In the genomic region with DNA sequence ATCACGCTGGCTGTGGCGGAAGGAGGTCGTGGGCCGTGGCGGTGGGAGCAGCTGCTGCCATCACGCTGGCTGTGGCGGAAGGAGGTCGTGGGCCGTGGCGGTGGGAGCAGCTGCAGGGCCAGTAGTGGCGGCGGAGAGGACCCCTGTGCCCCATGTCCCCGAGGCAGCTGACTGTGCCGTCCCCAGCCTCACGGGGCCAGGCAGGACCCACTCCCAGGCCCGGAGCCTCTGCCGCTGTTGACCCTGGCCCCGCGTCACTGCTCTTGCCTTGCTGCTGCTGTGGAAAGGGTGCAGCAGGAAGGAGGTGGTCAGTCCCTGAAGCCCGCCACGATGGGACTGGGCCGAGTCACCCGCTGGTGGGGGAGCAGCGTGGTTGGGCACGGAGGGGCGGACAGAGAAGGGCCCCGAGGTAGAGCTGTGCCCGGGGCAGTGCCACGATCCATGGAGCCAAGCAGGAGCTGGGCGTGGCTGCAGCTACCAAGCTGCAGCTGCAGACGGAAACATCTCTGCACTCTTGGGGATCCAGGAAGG, we compare ENCODE assay signal across 1 cellular context.
TF ChIP-seq lines count a peak whose summit lies in the region.

No MANE protein-coding gene starts in this region.

TF ChIP-seq in GM23338, 12 proteins besides CTCF, POLR2A, EP300 and RAD21 (continued from another document):
- TF ChIP-seq, protein P1, sequence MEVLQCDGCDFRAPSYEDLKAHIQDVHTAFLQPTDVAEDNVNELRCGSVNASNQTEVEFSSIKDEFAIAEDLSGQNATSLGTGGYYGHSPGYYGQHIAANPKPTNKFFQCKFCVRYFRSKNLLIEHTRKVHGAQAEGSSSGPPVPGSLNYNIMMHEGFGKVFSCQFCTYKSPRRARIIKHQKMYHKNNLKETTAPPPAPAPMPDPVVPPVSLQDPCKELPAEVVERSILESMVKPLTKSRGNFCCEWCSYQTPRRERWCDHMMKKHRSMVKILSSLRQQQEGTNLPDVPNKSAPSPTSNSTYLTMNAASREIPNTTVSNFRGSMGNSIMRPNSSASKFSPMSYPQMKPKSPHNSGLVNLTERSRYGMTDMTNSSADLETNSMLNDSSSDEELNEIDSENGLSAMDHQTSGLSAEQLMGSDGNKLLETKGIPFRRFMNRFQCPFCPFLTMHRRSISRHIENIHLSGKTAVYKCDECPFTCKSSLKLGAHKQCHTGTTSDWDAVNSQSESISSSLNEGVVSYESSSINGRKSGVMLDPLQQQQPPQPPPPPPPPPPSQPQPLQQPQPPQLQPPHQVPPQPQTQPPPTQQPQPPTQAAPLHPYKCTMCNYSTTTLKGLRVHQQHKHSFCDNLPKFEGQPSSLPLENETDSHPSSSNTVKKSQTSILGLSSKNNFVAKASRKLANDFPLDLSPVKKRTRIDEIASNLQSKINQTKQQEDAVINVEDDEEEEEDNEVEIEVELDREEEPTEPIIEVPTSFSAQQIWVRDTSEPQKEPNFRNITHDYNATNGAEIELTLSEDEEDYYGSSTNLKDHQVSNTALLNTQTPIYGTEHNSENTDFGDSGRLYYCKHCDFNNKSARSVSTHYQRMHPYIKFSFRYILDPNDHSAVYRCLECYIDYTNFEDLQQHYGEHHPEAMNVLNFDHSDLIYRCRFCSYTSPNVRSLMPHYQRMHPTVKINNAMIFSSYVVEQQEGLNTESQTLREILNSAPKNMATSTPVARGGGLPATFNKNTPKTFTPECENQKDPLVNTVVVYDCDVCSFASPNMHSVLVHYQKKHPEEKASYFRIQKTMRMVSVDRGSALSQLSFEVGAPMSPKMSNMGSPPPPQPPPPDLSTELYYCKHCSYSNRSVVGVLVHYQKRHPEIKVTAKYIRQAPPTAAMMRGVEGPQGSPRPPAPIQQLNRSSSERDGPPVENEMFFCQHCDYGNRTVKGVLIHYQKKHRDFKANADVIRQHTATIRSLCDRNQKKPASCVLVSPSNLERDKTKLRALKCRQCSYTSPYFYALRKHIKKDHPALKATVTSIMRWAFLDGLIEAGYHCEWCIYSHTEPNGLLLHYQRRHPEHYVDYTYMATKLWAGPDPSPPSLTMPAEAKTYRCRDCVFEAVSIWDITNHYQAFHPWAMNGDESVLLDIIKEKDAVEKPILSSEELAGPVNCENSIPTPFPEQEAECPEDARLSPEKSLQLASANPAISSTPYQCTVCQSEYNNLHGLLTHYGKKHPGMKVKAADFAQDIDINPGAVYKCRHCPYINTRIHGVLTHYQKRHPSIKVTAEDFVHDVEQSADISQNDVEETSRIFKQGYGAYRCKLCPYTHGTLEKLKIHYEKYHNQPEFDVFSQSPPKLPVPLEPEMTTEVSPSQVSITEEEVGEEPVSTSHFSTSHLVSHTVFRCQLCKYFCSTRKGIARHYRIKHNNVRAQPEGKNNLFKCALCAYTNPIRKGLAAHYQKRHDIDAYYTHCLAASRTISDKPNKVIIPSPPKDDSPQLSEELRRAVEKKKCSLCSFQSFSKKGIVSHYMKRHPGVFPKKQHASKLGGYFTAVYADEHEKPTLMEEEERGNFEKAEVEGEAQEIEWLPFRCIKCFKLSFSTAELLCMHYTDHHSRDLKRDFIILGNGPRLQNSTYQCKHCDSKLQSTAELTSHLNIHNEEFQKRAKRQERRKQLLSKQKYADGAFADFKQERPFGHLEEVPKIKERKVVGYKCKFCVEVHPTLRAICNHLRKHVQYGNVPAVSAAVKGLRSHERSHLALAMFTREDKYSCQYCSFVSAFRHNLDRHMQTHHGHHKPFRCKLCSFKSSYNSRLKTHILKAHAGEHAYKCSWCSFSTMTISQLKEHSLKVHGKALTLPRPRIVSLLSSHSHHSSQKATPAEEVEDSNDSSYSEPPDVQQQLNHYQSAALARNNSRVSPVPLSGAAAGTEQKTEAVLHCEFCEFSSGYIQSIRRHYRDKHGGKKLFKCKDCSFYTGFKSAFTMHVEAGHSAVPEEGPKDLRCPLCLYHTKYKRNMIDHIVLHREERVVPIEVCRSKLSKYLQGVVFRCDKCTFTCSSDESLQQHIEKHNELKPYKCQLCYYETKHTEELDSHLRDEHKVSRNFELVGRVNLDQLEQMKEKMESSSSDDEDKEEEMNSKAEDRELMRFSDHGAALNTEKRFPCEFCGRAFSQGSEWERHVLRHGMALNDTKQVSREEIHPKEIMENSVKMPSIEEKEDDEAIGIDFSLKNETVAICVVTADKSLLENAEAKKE (CRISPR knock-in tag; IDR thresholded peaks at IDR 0.05) = no peak
- TF ChIP-seq, protein P2, sequence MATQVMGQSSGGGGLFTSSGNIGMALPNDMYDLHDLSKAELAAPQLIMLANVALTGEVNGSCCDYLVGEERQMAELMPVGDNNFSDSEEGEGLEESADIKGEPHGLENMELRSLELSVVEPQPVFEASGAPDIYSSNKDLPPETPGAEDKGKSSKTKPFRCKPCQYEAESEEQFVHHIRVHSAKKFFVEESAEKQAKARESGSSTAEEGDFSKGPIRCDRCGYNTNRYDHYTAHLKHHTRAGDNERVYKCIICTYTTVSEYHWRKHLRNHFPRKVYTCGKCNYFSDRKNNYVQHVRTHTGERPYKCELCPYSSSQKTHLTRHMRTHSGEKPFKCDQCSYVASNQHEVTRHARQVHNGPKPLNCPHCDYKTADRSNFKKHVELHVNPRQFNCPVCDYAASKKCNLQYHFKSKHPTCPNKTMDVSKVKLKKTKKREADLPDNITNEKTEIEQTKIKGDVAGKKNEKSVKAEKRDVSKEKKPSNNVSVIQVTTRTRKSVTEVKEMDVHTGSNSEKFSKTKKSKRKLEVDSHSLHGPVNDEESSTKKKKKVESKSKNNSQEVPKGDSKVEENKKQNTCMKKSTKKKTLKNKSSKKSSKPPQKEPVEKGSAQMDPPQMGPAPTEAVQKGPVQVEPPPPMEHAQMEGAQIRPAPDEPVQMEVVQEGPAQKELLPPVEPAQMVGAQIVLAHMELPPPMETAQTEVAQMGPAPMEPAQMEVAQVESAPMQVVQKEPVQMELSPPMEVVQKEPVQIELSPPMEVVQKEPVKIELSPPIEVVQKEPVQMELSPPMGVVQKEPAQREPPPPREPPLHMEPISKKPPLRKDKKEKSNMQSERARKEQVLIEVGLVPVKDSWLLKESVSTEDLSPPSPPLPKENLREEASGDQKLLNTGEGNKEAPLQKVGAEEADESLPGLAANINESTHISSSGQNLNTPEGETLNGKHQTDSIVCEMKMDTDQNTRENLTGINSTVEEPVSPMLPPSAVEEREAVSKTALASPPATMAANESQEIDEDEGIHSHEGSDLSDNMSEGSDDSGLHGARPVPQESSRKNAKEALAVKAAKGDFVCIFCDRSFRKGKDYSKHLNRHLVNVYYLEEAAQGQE (IDR thresholded peaks at IDR 0.05; ENCODE audit: unreplicated experiment) = no peak
- TF ChIP-seq NANOG (IDR thresholded peaks at IDR 0.05; ENCODE audit: borderline replicate concordance) (no peak), STAT1 (IDR thresholded peaks at IDR 0.05; ENCODE audit: unreplicated experiment) (no peak), EZH2 (IDR thresholded peaks at IDR 0.05; ENCODE audit: low read depth, unreplicated experiment) (no peak), JUNB (IDR thresholded peaks at IDR 0.05; ENCODE audit: unreplicated experiment) (no peak)
- TF ChIP-seq, protein P3, sequence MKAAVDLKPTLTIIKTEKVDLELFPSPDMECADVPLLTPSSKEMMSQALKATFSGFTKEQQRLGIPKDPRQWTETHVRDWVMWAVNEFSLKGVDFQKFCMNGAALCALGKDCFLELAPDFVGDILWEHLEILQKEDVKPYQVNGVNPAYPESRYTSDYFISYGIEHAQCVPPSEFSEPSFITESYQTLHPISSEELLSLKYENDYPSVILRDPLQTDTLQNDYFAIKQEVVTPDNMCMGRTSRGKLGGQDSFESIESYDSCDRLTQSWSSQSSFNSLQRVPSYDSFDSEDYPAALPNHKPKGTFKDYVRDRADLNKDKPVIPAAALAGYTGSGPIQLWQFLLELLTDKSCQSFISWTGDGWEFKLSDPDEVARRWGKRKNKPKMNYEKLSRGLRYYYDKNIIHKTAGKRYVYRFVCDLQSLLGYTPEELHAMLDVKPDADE (IDR thresholded peaks at IDR 0.05) = no peak
TF ChIP-seq in GM23338: peak in this region for 0.
